Comparison of ENCODE assay signal across 24 cellular contexts in genomic region chr10:32199724-32200394, GRCh38.
DNase-seq lines count a peak whose midpoint lies in the region; ATAC-seq and TF ChIP-seq lines count a peak whose summit lies in the region.
"Had no signal": no experiment of that assay in that cellular context is flagged by ENCODE, and none has a peak within 500 bp of the region (broad histone marks: within the 10 kb centered on the region; RNA-seq: fewer than 3 reads in every experiment).

No MANE protein-coding gene starts in this region.

- DNase-seq in HCT116 (ENCODE audit: low read depth, low spot score) (no peak), MV-4-11 (lab: John Stamatoyannopoulos, UW) (peak; percentile 93), body of pancreas (peak; percentile 29 to 64 (median 54)), neural progenitor cell (ENCODE audit: low spot score) (no peak), OCI-LY7 (ENCODE audit: low spot score) (no peak), stomach (no peak), NCI-H2227 (lab: John Stamatoyannopoulos, UW; ENCODE audit: unreplicated experiment) (no peak)
- DNase-seq: activated CD4-positive, alpha-beta T cell treated with anti-CD3 and anti-CD28 coated beads for 1 hour; CD4-positive, CD25-positive, alpha-beta regulatory T cell; effector memory CD8-positive, alpha-beta T cell; esophagus squamous epithelium; GF-D8; NCI-H1930; nephron progenitor cell; RPMI8226; stimulated activated CD4-positive, alpha-beta T cell treated with anti-CD3 and anti-CD28 coated beads, Interleukin-2, amount 100 ng/mL, for 48 hours; T1000; transverse colon had no signal

- TF ChIP-seq EP300 in stomach (IDR thresholded peaks at IDR 0.05): no peak

- H3K4me1 Mint-ChIP-seq in neural progenitor cell: no peaks in the 10 kb centered on the region

- H3K4me1 ChIP-seq in HCT116 (ENCODE audit: control insufficient read depth in 1 of 2, insufficient read depth in 2 of 2, low read length in 2 of 2): no peaks in the 10 kb centered on the region
- H3K4me1 ChIP-seq in body of pancreas: peaks cover 12% of the 10 kb centered on the region
- H3K4me1 ChIP-seq in neural progenitor cell: no peaks in the 10 kb centered on the region
- no peaks in the 10 kb centered on the region for H3K4me1 ChIP-seq in OCI-LY7 (ENCODE audit: insufficient read depth, low read length, poor library complexity, severe bottlenecking)
- H3K4me1 ChIP-seq in stomach: peaks cover 0 to 13% (median 0%) of the 10 kb centered on the region in 4 donors
- H3K4me1 ChIP-seq: esophagus squamous epithelium, gastroesophageal sphincter, transverse colon had no signal

- no peaks in the 10 kb centered on the region for H3K9me3 Mint-ChIP-seq in neural progenitor cell
- H3K9me3 Mint-ChIP-seq: effector memory CD8-positive, alpha-beta T cell; stimulated activated naive CD8-positive, alpha-beta T cell treated with anti-CD3 and anti-CD28 coated beads, Interleukin-15, Interleukin-2, amounts not matched to agents 100 ng/mL and 50 ng/mL, for 24 hours had no signal

- H3K27me3 Mint-ChIP-seq in neural progenitor cell (ENCODE audit: insufficient read depth, low read depth): no peaks in the 10 kb centered on the region
- H3K27me3 Mint-ChIP-seq: stimulated activated naive CD8-positive, alpha-beta T cell treated with anti-CD3 and anti-CD28 coated beads, Interleukin-15, Interleukin-2, amounts not matched to agents 100 ng/mL and 50 ng/mL, for 24 hours had no signal

- POLR2A ChIA-PET in HCT116 (lab: Charles Lee) (no interaction called here), OCI-LY7 (lab: Charles Lee) (interaction anchor here (0.5 to 1.5 kb wide), 3 partner anchors 16 to 51 kb away, joined by 3 to 4 read pairs (median 3); no protein-coding TSS in a partner anchor)

- intact Hi-C loops in HCT116 (cut with micrococcal nuclease): loop anchor here (10.0 kb wide), 3 partner anchors 335 to 1475 kb away; no protein-coding TSS in a partner anchor
- intact Hi-C loops in body of pancreas (cut with DNase I): no loop called here
- intact Hi-C loops in OCI-LY7 (cut with micrococcal nuclease; ENCODE audit: unreplicated experiment): loop anchor here (10.0 kb wide), 1 partner anchor 355 kb away; no protein-coding TSS in a partner anchor
- intact Hi-C loops in stomach (cut with DNase I; ENCODE audit: low total_unique reads): no loop called here

- H2AFZ ChIP-seq in HCT116 (ENCODE audit: low read depth, low read length, poor library complexity, severe bottlenecking): peak overlapping the region; percentile 57
- H2AFZ ChIP-seq in neural progenitor cell (replicated peaks): peak overlapping the region; percentile 9
- H2AFZ ChIP-seq in OCI-LY7 (ENCODE audit: low read length): no peak overlapping the region

- no peaks in the 10 kb centered on the region for H3K36me3 Mint-ChIP-seq in neural progenitor cell

- H3K4me3 Mint-ChIP-seq in neural progenitor cell: no peak overlapping the region
- H3K4me3 Mint-ChIP-seq: activated naive CD8-positive, alpha-beta T cell; CD4-positive, CD25-positive, alpha-beta regulatory T cell; effector memory CD8-positive, alpha-beta T cell; mesothelial cell of epicardium; nephron progenitor cell; stimulated activated naive CD8-positive, alpha-beta T cell treated with anti-CD3 and anti-CD28 coated beads, Interleukin-15, Interleukin-2, amounts not matched to agents 100 ng/mL and 50 ng/mL, for 24 hours had no signal

- H3K9me3 ChIP-seq in HCT116 (ENCODE audit: control insufficient read depth in 1 of 2, insufficient read depth in 1 of 2, low read depth in 1 of 2, low read length in 2 of 2): no peaks in the 10 kb centered on the region
- H3K9me3 ChIP-seq in body of pancreas: no peaks in the 10 kb centered on the region
- no peaks in the 10 kb centered on the region for H3K9me3 ChIP-seq in neural progenitor cell (ENCODE audit: low read depth)
- H3K9me3 ChIP-seq in OCI-LY7 (ENCODE audit: low read length): no peaks in the 10 kb centered on the region
- no peaks in the 10 kb centered on the region for H3K9me3 ChIP-seq in stomach
- H3K9me3 ChIP-seq: esophagus squamous epithelium, gastroesophageal sphincter, transverse colon had no signal

- H3K27ac ChIP-seq in HCT116 (ENCODE audit: low read depth, low read length): no peak overlapping the region
- peak overlapping the region in 3 of 4 donors; percentile 56 to 83 (median 68) for H3K27ac ChIP-seq in body of pancreas
- no peak overlapping the region for H3K27ac ChIP-seq in neural progenitor cell
- no peak overlapping the region for H3K27ac ChIP-seq in OCI-LY7 (ENCODE audit: low read depth, low read length, poor library complexity, severe bottlenecking)
- H3K27ac ChIP-seq in stomach: no peak overlapping the region
- H3K27ac ChIP-seq: esophagus squamous epithelium, gastroesophageal sphincter, transverse colon had no signal

- CTCF ChIA-PET in HCT116 (lab: Charles Lee) (interaction anchor here (1.3 to 2.9 kb wide), 2 partner anchors 10 to 12 kb away, joined by 4 to 15 read pairs; no protein-coding TSS in a partner anchor), OCI-LY7 (lab: Charles Lee; ENCODE audit: unreplicated experiment) (no interaction called here)

- BruUV-seq in HCT116 (replicated peaks; lab: Mats Ljungman, UMichigan) (no TSS peak), OCI-LY7 (replicated peaks; lab: Mats Ljungman, UMichigan) (no TSS peak)

- H3F3A ChIP-seq in neural progenitor cell (ENCODE audit: low read depth): no peaks in the 10 kb centered on the region

- TF ChIP-seq RAD21 in HCT116 (IDR thresholded peaks at IDR 0.05; ENCODE audit: low read depth): no peak

- H3K9ac ChIP-seq in HCT116 (ENCODE audit: low read length): no peak overlapping the region
- H3K9ac ChIP-seq in neural progenitor cell: no peak overlapping the region

- no peaks in the 10 kb centered on the region for H3K79me2 ChIP-seq in HCT116 (ENCODE audit: insufficient read depth, low read length)
- H3K79me2 ChIP-seq in neural progenitor cell (ENCODE audit: low read depth): no peaks in the 10 kb centered on the region
- no peaks in the 10 kb centered on the region for H3K79me2 ChIP-seq in OCI-LY7 (ENCODE audit: insufficient read depth, low read depth, low read length)

- H3K4me3 ChIP-seq in HCT116 (replicated peaks in 1 of 2; ENCODE audit: low read depth in 1 of 2, low read length in 2 of 2) (no peak overlapping the region), body of pancreas (no peak overlapping the region), neural progenitor cell (no peak overlapping the region), OCI-LY7 (ENCODE audit: low read depth, low read length, poor library complexity, severe bottlenecking) (no peak overlapping the region), stomach (no peak overlapping the region)
- H3K4me3 ChIP-seq: esophagus squamous epithelium, gastroesophageal sphincter, smooth muscle cell, transverse colon had no signal

- H3K4me2 ChIP-seq in HCT116 (ENCODE audit: low read length) (no peak overlapping the region), neural progenitor cell (no peak overlapping the region), OCI-LY7 (ENCODE audit: low read length) (no peak overlapping the region)
- H3K4me2 ChIP-seq: smooth muscle cell had no signal

- no peak for TF ChIP-seq POLR2A in HCT116 (IDR thresholded peaks at IDR 0.05; ENCODE audit: borderline replicate concordance, extremely low read depth, insufficient read depth, insufficient read length)
- TF ChIP-seq POLR2A in body of pancreas (IDR thresholded peaks at IDR 0.05): no peak
- TF ChIP-seq POLR2A in stomach (IDR thresholded peaks at IDR 0.05): no peak

- H4K20me1 ChIP-seq in HCT116 (ENCODE audit: insufficient read depth) (no peaks in the 10 kb centered on the region), neural progenitor cell (ENCODE audit: low read depth) (no peaks in the 10 kb centered on the region), OCI-LY7 (ENCODE audit: insufficient read depth, low read length) (no peaks in the 10 kb centered on the region)

- H3K27me3 ChIP-seq in HCT116 (ENCODE audit: insufficient read depth, low read length) (no peaks in the 10 kb centered on the region), body of pancreas (no peaks in the 10 kb centered on the region), neural progenitor cell (no peaks in the 10 kb centered on the region), stomach (no peaks in the 10 kb centered on the region)
- H3K27me3 ChIP-seq: esophagus squamous epithelium, gastroesophageal sphincter, transverse colon had no signal

- TF ChIP-seq CTCF in HCT116 (IDR thresholded peaks at IDR 0.05 in 2 of 3, conservative IDR thresholded peaks at IDR 0.05 in 1 of 3; ENCODE audit: borderline replicate concordance in 1 of 3, insufficient read depth in 1 of 3, low read depth in 2 of 3, low read length in 2 of 3) (no peak), body of pancreas (IDR thresholded peaks at IDR 0.05) (peak in 1 of 7 experiments; percentile 16), neural progenitor cell (IDR thresholded peaks at IDR 0.05) (no peak), OCI-LY7 (conservative IDR thresholded peaks at IDR 0.05; ENCODE audit: low read length) (no peak), stomach (IDR thresholded peaks at IDR 0.05) (no peak)

- H3K27ac Mint-ChIP-seq in neural progenitor cell: no peak overlapping the region
- H3K27ac Mint-ChIP-seq: activated naive CD8-positive, alpha-beta T cell; CD4-positive, CD25-positive, alpha-beta regulatory T cell; effector memory CD8-positive, alpha-beta T cell; mesothelial cell of epicardium; nephron progenitor cell; stimulated activated naive CD8-positive, alpha-beta T cell treated with anti-CD3 and anti-CD28 coated beads, Interleukin-15, Interleukin-2, amounts not matched to agents 100 ng/mL and 50 ng/mL, for 24 hours had no signal

- ATAC-seq in HCT116 (no peak), body of pancreas (peak; percentile 95), HG03025 (IDR thresholded peaks at IDR 0.05; ENCODE audit: low FRiP score, unreplicated experiment) (no peak)
- ATAC-seq: effector memory CD8-positive, alpha-beta T cell; gastroesophageal sphincter had no signal

- H3K36me3 ChIP-seq in HCT116 (ENCODE audit: control insufficient read depth in 1 of 2, insufficient read depth in 2 of 2, low read length in 2 of 2) (no peaks in the 10 kb centered on the region), body of pancreas (replicated peaks in 1 of 2; ENCODE audit: insufficient read depth in 1 of 2, low read depth in 2 of 2) (no peaks in the 10 kb centered on the region), neural progenitor cell (no peaks in the 10 kb centered on the region), OCI-LY7 (ENCODE audit: insufficient read depth, low read length) (no peaks in the 10 kb centered on the region), stomach (no peaks in the 10 kb centered on the region)
- H3K36me3 ChIP-seq: esophagus squamous epithelium, gastroesophageal sphincter, transverse colon had no signal

- RAD21 ChIA-PET in HCT116 (lab: Charles Lee; ENCODE audit: low non-redundant PET in 1 of 2, low total read pairs in 2 of 2, uncharacterized antibody in 2 of 2, unreplicated experiment in 2 of 2): no interaction called here

- 45 to 53% methylated on average over 5 of the region's 5 CpGs for WGBS in body of pancreas, 2 donors
- 51 to 63% (median 57%) methylated on average over 5 of the region's 5 CpGs for WGBS in stomach, 5 donors

- H3K9me2 ChIP-seq in HCT116 (ENCODE audit: insufficient read depth) (no peaks in the 10 kb centered on the region), OCI-LY7 (ENCODE audit: insufficient read depth, low read length) (no peaks in the 10 kb centered on the region)

TF ChIP-seq in HCT116, 20 proteins besides CTCF, POLR2A, EP300 and RAD21 (continues in another document):
- TF ChIP-seq CBX3 (IDR thresholded peaks at IDR 0.05; ENCODE audit: low read depth) (no peak), YY1 (IDR thresholded peaks at IDR 0.05; ENCODE audit: extremely low read depth, insufficient replicate concordance, low read depth, low read length) (no peak)

Comparison
In these comparisons a context has a peak if more than half of its experiments do, and no peak if none do; other contexts are left out.
1. DNase-seq: peak in MV-4-11 (single experiment) and body of pancreas (4 of 4); none in HCT116 (single experiment), neural progenitor cell (single experiment), OCI-LY7 (single experiment), stomach (single experiment) and NCI-H2227 (single experiment).
2. H3K27ac ChIP-seq: peak in body of pancreas (3 of 4); none in HCT116 (single experiment), neural progenitor cell (single experiment), OCI-LY7 (single experiment) and stomach (0 of 5).
3. intact Hi-C loops: an anchor here in HCT116 (10.0 kb wide) and OCI-LY7 (10.0 kb wide); none called in body of pancreas and stomach.